20 cellular contexts compared by ENCODE assay signal in genomic region chrX:153932220-153932915, GRCh38. TPM values are rescaled to one million over a fixed set of nuclear protein-coding genes. Genes with fewer than 3 reads are reported as not detected.
DNase-seq lines count a peak whose midpoint lies in the region; FAIRE-seq and TF ChIP-seq lines count a peak whose summit lies in the region.
"Had no signal": no experiment of that assay in that cellular context is flagged by ENCODE, and none has a peak within 500 bp of the region (broad histone marks: within the 10 kb centered on the region; RNA-seq: fewer than 3 reads in every experiment).

No MANE protein-coding gene starts in this region.

- no peak overlapping the region for H3K14ac ChIP-seq in trophoblast cell (ENCODE audit: low read length)

- no peak overlapping the region for H2AK5ac ChIP-seq in trophoblast cell (ENCODE audit: low read length)

- no peak overlapping the region for H3K18ac ChIP-seq in trophoblast cell (ENCODE audit: low read length)

- no peak overlapping the region for H4K8ac ChIP-seq in trophoblast cell (ENCODE audit: low read depth, low read length)

- H3K79me2 ChIP-seq in trophoblast cell (ENCODE audit: control insufficient read depth, insufficient read depth, low read length, poor library complexity) = peaks cover 16% of the 10 kb centered on the region

- H3K4me1 ChIP-seq in trophoblast cell (ENCODE audit: control insufficient read depth in 1 of 2, insufficient read depth in 2 of 2, low read length in 2 of 2) (peaks cover 5 to 9% of the 10 kb centered on the region in 2 experiments), stomach (peaks cover 0 to 56% (median 41%) of the 10 kb centered on the region in 4 donors)

- H3K27me3 ChIP-seq in trophoblast cell (ENCODE audit: insufficient read depth, low read length) (no peaks in the 10 kb centered on the region), stomach (no peaks in the 10 kb centered on the region)

- H3K36me3 ChIP-seq in trophoblast cell (ENCODE audit: control insufficient read depth in 1 of 2, insufficient read depth in 2 of 2, low read length in 2 of 2) = peaks cover 36 to 37% of the 10 kb centered on the region in 2 experiments
- H3K36me3 ChIP-seq in stomach = peaks cover 4 to 36% (median 29%) of the 10 kb centered on the region in 4 donors

- H3K4me3 Mint-ChIP-seq in activated CD4-positive, alpha-beta memory T cell treated with anti-CD3 and anti-CD28 coated beads for 36 hours = no peak overlapping the region
- H3K4me3 Mint-ChIP-seq in activated CD4-positive, alpha-beta memory T cell treated with anti-CD3 and anti-CD28 coated beads, Interleukin-2, amount 10 ng/mL, durations not matched to agents 7 days and 5 days = no peak overlapping the region
- H3K4me3 Mint-ChIP-seq in activated T-helper 1 cell treated with anti-CD3 and anti-CD28 coated beads, Interleukin-12 subunit alpha, Interleukin-12 subunit beta, Interleukin-2, Interleukin-4 antibody, amounts not matched to agents 30 ng/mL and 10 ng/mL and 1 ng/mL, durations not matched to agents 14 hours and 24 hours and 36 hours = peak overlapping the region; percentile 88

- POLR2A ChIA-PET in activated CD4-positive, alpha-beta memory T cell treated with anti-CD3 and anti-CD28 coated beads for 36 hours (lab: Charles Lee) = no interaction called here
- POLR2A ChIA-PET in activated CD4-positive, alpha-beta memory T cell treated with anti-CD3 and anti-CD28 coated beads, Interleukin-2, amount 10 ng/mL, durations not matched to agents 7 days and 5 days (lab: Charles Lee) = no interaction called here

- no peaks in the 10 kb centered on the region for H3K27me3 Mint-ChIP-seq in activated CD4-positive, alpha-beta memory T cell treated with anti-CD3 and anti-CD28 coated beads for 36 hours
- H3K27me3 Mint-ChIP-seq in activated CD4-positive, alpha-beta memory T cell treated with anti-CD3 and anti-CD28 coated beads, Interleukin-2, amount 10 ng/mL, durations not matched to agents 7 days and 5 days = no peaks in the 10 kb centered on the region
- no peaks in the 10 kb centered on the region for H3K27me3 Mint-ChIP-seq in activated T-helper 1 cell treated with anti-CD3 and anti-CD28 coated beads, Interleukin-12 subunit alpha, Interleukin-12 subunit beta, Interleukin-2, Interleukin-4 antibody, amounts not matched to agents 30 ng/mL and 10 ng/mL and 1 ng/mL, durations not matched to agents 14 hours and 24 hours and 36 hours (ENCODE audit: insufficient read depth)

- H3K4me1 Mint-ChIP-seq in activated CD4-positive, alpha-beta memory T cell treated with anti-CD3 and anti-CD28 coated beads for 36 hours (ENCODE audit: low read depth) = peaks cover 34% of the 10 kb centered on the region
- peaks cover 36% of the 10 kb centered on the region for H3K4me1 Mint-ChIP-seq in activated CD4-positive, alpha-beta memory T cell treated with anti-CD3 and anti-CD28 coated beads, Interleukin-2, amount 10 ng/mL, durations not matched to agents 7 days and 5 days
- H3K4me1 Mint-ChIP-seq in activated T-helper 1 cell treated with anti-CD3 and anti-CD28 coated beads, Interleukin-12 subunit alpha, Interleukin-12 subunit beta, Interleukin-2, Interleukin-4 antibody, amounts not matched to agents 30 ng/mL and 10 ng/mL and 1 ng/mL, durations not matched to agents 14 hours and 24 hours and 36 hours (ENCODE audit: low read depth) = peaks cover 15% of the 10 kb centered on the region

- H4K91ac ChIP-seq in trophoblast cell (ENCODE audit: low read depth, low read length) = no peak overlapping the region

- H3K36me3 Mint-ChIP-seq in activated CD4-positive, alpha-beta memory T cell treated with anti-CD3 and anti-CD28 coated beads for 36 hours = peaks cover 9% of the 10 kb centered on the region
- peaks cover 21% of the 10 kb centered on the region for H3K36me3 Mint-ChIP-seq in activated CD4-positive, alpha-beta memory T cell treated with anti-CD3 and anti-CD28 coated beads, Interleukin-2, amount 10 ng/mL, durations not matched to agents 7 days and 5 days (ENCODE audit: low read depth)
- peaks cover 7% of the 10 kb centered on the region for H3K36me3 Mint-ChIP-seq in activated T-helper 1 cell treated with anti-CD3 and anti-CD28 coated beads, Interleukin-12 subunit alpha, Interleukin-12 subunit beta, Interleukin-2, Interleukin-4 antibody, amounts not matched to agents 30 ng/mL and 10 ng/mL and 1 ng/mL, durations not matched to agents 14 hours and 24 hours and 36 hours (ENCODE audit: low read depth)

- no peaks in the 10 kb centered on the region for H3K9me3 Mint-ChIP-seq in activated CD4-positive, alpha-beta memory T cell treated with anti-CD3 and anti-CD28 coated beads for 36 hours
- H3K9me3 Mint-ChIP-seq in activated CD4-positive, alpha-beta memory T cell treated with anti-CD3 and anti-CD28 coated beads, Interleukin-2, amount 10 ng/mL, durations not matched to agents 7 days and 5 days = no peaks in the 10 kb centered on the region
- no peaks in the 10 kb centered on the region for H3K9me3 Mint-ChIP-seq in activated T-helper 1 cell treated with anti-CD3 and anti-CD28 coated beads, Interleukin-12 subunit alpha, Interleukin-12 subunit beta, Interleukin-2, Interleukin-4 antibody, amounts not matched to agents 30 ng/mL and 10 ng/mL and 1 ng/mL, durations not matched to agents 14 hours and 24 hours and 36 hours

- no peak overlapping the region for H2BK12ac ChIP-seq in trophoblast cell (ENCODE audit: low read length)

- H2AFZ ChIP-seq in trophoblast cell (ENCODE audit: insufficient read depth, low read length, poor library complexity) = no peak overlapping the region

- H3K9me3 ChIP-seq in trophoblast cell (ENCODE audit: insufficient read depth, low read depth, low read length) (no peaks in the 10 kb centered on the region), stomach (no peaks in the 10 kb centered on the region)
- H3K9me3 ChIP-seq: HAP-1 had no signal

- H3K4me2 ChIP-seq in trophoblast cell (ENCODE audit: low read length) = no peak overlapping the region

- H3K4me3 ChIP-seq in trophoblast cell (ENCODE audit: low read depth, low read length) (no peak overlapping the region), stomach (no peak overlapping the region)
- H3K4me3 ChIP-seq: HAP-1 had no signal

- H3K23ac ChIP-seq in trophoblast cell (ENCODE audit: low read length) = no peak overlapping the region

- TF ChIP-seq EP300 in stomach (IDR thresholded peaks at IDR 0.05) = no peak

- no peak overlapping the region for H2BK120ac ChIP-seq in trophoblast cell (ENCODE audit: insufficient read depth, low read length, poor library complexity)

- H3K27ac Mint-ChIP-seq in activated CD4-positive, alpha-beta memory T cell treated with anti-CD3 and anti-CD28 coated beads for 36 hours = peak overlapping the region; percentile 33
- no peak overlapping the region for H3K27ac Mint-ChIP-seq in activated CD4-positive, alpha-beta memory T cell treated with anti-CD3 and anti-CD28 coated beads, Interleukin-2, amount 10 ng/mL, durations not matched to agents 7 days and 5 days
- no peak overlapping the region for H3K27ac Mint-ChIP-seq in activated T-helper 1 cell treated with anti-CD3 and anti-CD28 coated beads, Interleukin-12 subunit alpha, Interleukin-12 subunit beta, Interleukin-2, Interleukin-4 antibody, amounts not matched to agents 30 ng/mL and 10 ng/mL and 1 ng/mL, durations not matched to agents 14 hours and 24 hours and 36 hours

- peaks cover 12% of the 10 kb centered on the region for H3K79me1 ChIP-seq in trophoblast cell (ENCODE audit: low read length)

- TF ChIP-seq CTCF in stomach (IDR thresholded peaks at IDR 0.05) = no peak

- H4K12ac ChIP-seq in trophoblast cell (ENCODE audit: low read depth, low read length) = peak overlapping the region; percentile 25

- no peak overlapping the region for H3K9ac ChIP-seq in trophoblast cell (ENCODE audit: low read length)
- H3K9ac ChIP-seq: KMS-11 had no signal

- no peak overlapping the region for H2BK5ac ChIP-seq in trophoblast cell (ENCODE audit: low read depth, low read length, poor library complexity)

- WGBS in trophoblast cell (ENCODE audit: extremely low coverage, insufficient coverage, insufficient read length) = no CpG with 5 or more reads among the region's 13 CpGs
- 83 to 93% (median 91%) methylated on average over 13 of the region's 13 CpGs for WGBS in stomach, 5 donors

- intact Hi-C loops in activated CD4-positive, alpha-beta memory T cell treated with anti-CD3 and anti-CD28 coated beads for 36 hours (cut with micrococcal nuclease) = loop anchor here (10.0 kb wide), 1 partner anchor 458 kb away; the partner anchor contains the start of gene HAUS7
- intact Hi-C loops in activated T-helper 1 cell treated with anti-CD3 and anti-CD28 coated beads, Interleukin-12 subunit alpha, Interleukin-12 subunit beta, Interleukin-2, Interleukin-4 antibody, amounts not matched to agents 30 ng/mL and 10 ng/mL and 1 ng/mL, durations not matched to agents 14 hours and 24 hours and 36 hours (cut with micrococcal nuclease) = no loop called here
- intact Hi-C loops in stomach (cut with DNase I; ENCODE audit: low total_unique reads) = no loop called here

- no peak for DNase-seq in activated CD4-positive, alpha-beta memory T cell treated with anti-CD3 and anti-CD28 coated beads for 36 hours
- no peak for DNase-seq in activated CD4-positive, alpha-beta memory T cell treated with anti-CD3 and anti-CD28 coated beads, Interleukin-2, amount 10 ng/mL, durations not matched to agents 7 days and 5 days
- DNase-seq in GM12891 (ENCODE audit: insufficient read length, low spot score) (no peak), trophoblast cell (no peak), NCI-H1105 (lab: John Stamatoyannopoulos, UW) (no peak), T-helper 2 cell (no peak), stomach (no peak)
- no peak for DNase-seq in activated T-helper 1 cell treated with anti-CD3 and anti-CD28 coated beads, Interleukin-12 subunit alpha, Interleukin-12 subunit beta, Interleukin-2, Interleukin-4 antibody, amounts not matched to agents 30 ng/mL and 10 ng/mL and 1 ng/mL, durations not matched to agents 14 hours and 24 hours and 36 hours (ENCODE audit: low spot score)
- DNase-seq: AML-193, COR-L47, DMS 273 treated with DMSO at 0.1 percent for 48 hours, NCI-H1417 treated with DMSO at 0.1 percent for 48 hours, NCI-H2029, NCI-H526 had no signal

- peak; percentile 31 for FAIRE-seq in GM12891 (lab: Jason Lieb, UNC)
- FAIRE-seq: G401.6, HepG2 had no signal

- CTCF ChIA-PET in activated CD4-positive, alpha-beta memory T cell treated with anti-CD3 and anti-CD28 coated beads for 36 hours (lab: Charles Lee) = interaction anchor here (1.7 to 13.4 kb wide), 2 partner anchors 15 to 35 kb away, joined by 4 to 93 read pairs; partner anchors contain the start of gene RENBP
- CTCF ChIA-PET in activated CD4-positive, alpha-beta memory T cell treated with anti-CD3 and anti-CD28 coated beads, Interleukin-2, amount 10 ng/mL, durations not matched to agents 7 days and 5 days (lab: Charles Lee) = interaction anchor here (1.1 to 1.8 kb wide), 2 partner anchors 10 to 15 kb away, joined by 3 to 5 read pairs; no protein-coding TSS in a partner anchor

- no peak overlapping the region for H3K27ac ChIP-seq in trophoblast cell (ENCODE audit: low read depth, low read length)
- H3K27ac ChIP-seq in stomach = no peak overlapping the region
- H3K27ac ChIP-seq: 22Rv1, KMS-11 had no signal

- TF ChIP-seq POLR2A in GM12891 (IDR thresholded peaks at IDR 0.05; ENCODE audit: low read depth, low read length) (no peak), stomach (IDR thresholded peaks at IDR 0.05) (no peak)

- H3K4ac ChIP-seq in trophoblast cell (ENCODE audit: low read depth, low read length) = peak overlapping the region; percentile 41

RNA-seq across cellular contexts. Expression of gene NAA10, which starts 2.5 kb away (rescaled TPM):
- total RNA-seq in activated CD4-positive, alpha-beta memory T cell treated with anti-CD3 and anti-CD28 coated beads for 36 hours = 100 to 1,000 TPM; 106 to 115 TPM
- total RNA-seq in activated CD4-positive, alpha-beta memory T cell treated with anti-CD3 and anti-CD28 coated beads, Interleukin-2, amount 10 ng/mL, durations not matched to agents 7 days and 5 days = 10 to 100 TPM; 63.1 to 63.7 TPM
- 87.7 TPM for polyA plus RNA-seq in GM12891 (2012; ENCODE audit: low read depth, missing spikeins)
- 150 and 156 TPM in 2 replicates for total RNA-seq in activated T-helper 1 cell treated with anti-CD3 and anti-CD28 coated beads, Interleukin-12 subunit alpha, Interleukin-12 subunit beta, Interleukin-2, Interleukin-4 antibody, amounts not matched to agents 30 ng/mL and 10 ng/mL and 1 ng/mL, durations not matched to agents 14 hours and 24 hours and 36 hours
- 92.2 and 95.5 TPM in 2 replicates for polyA plus RNA-seq in trophoblast cell (2013)
- total RNA-seq in stomach = 10 to 100 TPM; 23.2 to 63.8 (median 35.6) TPM
- 100 to 1,000 TPM; 114 to 161 (median 125) TPM for polyA plus RNA-seq in stomach

RNA-seq across cellular contexts. Expression of gene ARHGAP4, which starts 6.3 kb away (rescaled TPM):
- 100 to 1,000 TPM; 151 to 160 TPM for total RNA-seq in activated CD4-positive, alpha-beta memory T cell treated with anti-CD3 and anti-CD28 coated beads for 36 hours
- 100 to 1,000 TPM; 262 to 267 TPM for total RNA-seq in activated CD4-positive, alpha-beta memory T cell treated with anti-CD3 and anti-CD28 coated beads, Interleukin-2, amount 10 ng/mL, durations not matched to agents 7 days and 5 days
- 57.8 TPM for polyA plus RNA-seq in GM12891 (2012; ENCODE audit: low read depth, missing spikeins)
- 128 TPM in 2 replicates for total RNA-seq in activated T-helper 1 cell treated with anti-CD3 and anti-CD28 coated beads, Interleukin-12 subunit alpha, Interleukin-12 subunit beta, Interleukin-2, Interleukin-4 antibody, amounts not matched to agents 30 ng/mL and 10 ng/mL and 1 ng/mL, durations not matched to agents 14 hours and 24 hours and 36 hours
- polyA plus RNA-seq in trophoblast cell (2013) = 1.5 and 1.9 TPM in 2 replicates
- 10 to 100 TPM; 18.5 to 93.9 (median 67.7) TPM for total RNA-seq in stomach
- 10 to 100 TPM; 24.9 to 35.5 (median 25.2) TPM for polyA plus RNA-seq in stomach

RNA-seq across cellular contexts. Expression of gene RENBP, which starts 12.1 kb away (rescaled TPM):
- total RNA-seq in activated CD4-positive, alpha-beta memory T cell treated with anti-CD3 and anti-CD28 coated beads for 36 hours = 1 to 10 TPM; 8.2 to 8.4 TPM
- total RNA-seq in activated CD4-positive, alpha-beta memory T cell treated with anti-CD3 and anti-CD28 coated beads, Interleukin-2, amount 10 ng/mL, durations not matched to agents 7 days and 5 days = 10 to 100 TPM; 12.1 to 12.8 TPM
- polyA plus RNA-seq in GM12891 (2012; ENCODE audit: low read depth, missing spikeins) = 9.8 TPM
- 12.8 and 14.0 TPM in 2 replicates for total RNA-seq in activated T-helper 1 cell treated with anti-CD3 and anti-CD28 coated beads, Interleukin-12 subunit alpha, Interleukin-12 subunit beta, Interleukin-2, Interleukin-4 antibody, amounts not matched to agents 30 ng/mL and 10 ng/mL and 1 ng/mL, durations not matched to agents 14 hours and 24 hours and 36 hours
- polyA plus RNA-seq in trophoblast cell (2013) = 0.82 and 0.94 TPM in 2 replicates
- total RNA-seq in stomach = 1 to 10 TPM in 2 of 5 donors, not detected in 3; 2.3 to 8.3 TPM
- polyA plus RNA-seq in stomach = 10 to 100 TPM in 1 of 3 donors, 1 to 10 TPM in 2; 4.4 to 12.7 (median 8.1) TPM
- total RNA-seq: M059J had no signal

RNA-seq across cellular contexts. Expression of gene AVPR2, which starts 27.9 kb away (rescaled TPM):
- total RNA-seq in activated CD4-positive, alpha-beta memory T cell treated with anti-CD3 and anti-CD28 coated beads for 36 hours = not detected
- total RNA-seq in activated CD4-positive, alpha-beta memory T cell treated with anti-CD3 and anti-CD28 coated beads, Interleukin-2, amount 10 ng/mL, durations not matched to agents 7 days and 5 days = not detected
- polyA plus RNA-seq in GM12891 (2012; ENCODE audit: low read depth, missing spikeins) = 0.44 TPM
- not detected in 2 replicates for total RNA-seq in activated T-helper 1 cell treated with anti-CD3 and anti-CD28 coated beads, Interleukin-12 subunit alpha, Interleukin-12 subunit beta, Interleukin-2, Interleukin-4 antibody, amounts not matched to agents 30 ng/mL and 10 ng/mL and 1 ng/mL, durations not matched to agents 14 hours and 24 hours and 36 hours
- polyA plus RNA-seq in trophoblast cell (2013) = not detected in 2 replicates
- under 1 TPM in 1 of 5 donors, not detected in 4; 0.37 TPM for total RNA-seq in stomach
- polyA plus RNA-seq in stomach = 1 to 10 TPM in 2 of 3 donors, under 1 TPM in 1; 0.19 to 1.4 (median 1.1) TPM
- total RNA-seq: HepG2 had no signal
- polyA plus RNA-seq: HepG2 had no signal

RNA-seq across cellular contexts. Expression of gene HCFC1, which starts 39.2 kb away (rescaled TPM):
- 10 to 100 TPM; 90.4 to 93.0 TPM for total RNA-seq in activated CD4-positive, alpha-beta memory T cell treated with anti-CD3 and anti-CD28 coated beads for 36 hours
- total RNA-seq in activated CD4-positive, alpha-beta memory T cell treated with anti-CD3 and anti-CD28 coated beads, Interleukin-2, amount 10 ng/mL, durations not matched to agents 7 days and 5 days = 10 to 100 TPM; 88.3 to 93.1 TPM
- 21.1 TPM for polyA plus RNA-seq in GM12891 (2012; ENCODE audit: low read depth, missing spikeins)
- 105 and 106 TPM in 2 replicates for total RNA-seq in activated T-helper 1 cell treated with anti-CD3 and anti-CD28 coated beads, Interleukin-12 subunit alpha, Interleukin-12 subunit beta, Interleukin-2, Interleukin-4 antibody, amounts not matched to agents 30 ng/mL and 10 ng/mL and 1 ng/mL, durations not matched to agents 14 hours and 24 hours and 36 hours
- polyA plus RNA-seq in trophoblast cell (2013) = 47.6 and 50.4 TPM in 2 replicates
- 10 to 100 TPM; 13.2 to 61.6 (median 35.3) TPM for total RNA-seq in stomach
- polyA plus RNA-seq in stomach = 10 to 100 TPM in 2 of 3 donors, 1 to 10 TPM in 1; 9.0 to 13.9 (median 12.6) TPM
